ENCODE assay signal across 1 cellular context in genomic region chr10:77377678-77378352, GRCh38.
TF ChIP-seq lines count a peak whose summit lies in the region.

No MANE protein-coding gene starts in this region.

TF ChIP-seq in WTC11, 78 proteins besides CTCF, POLR2A, EP300 and RAD21 (continued from another document):
- TF ChIP-seq PRDM15 (CRISPR knock-in tag; IDR thresholded peaks at IDR 0.05), result no peak
- no peak for TF ChIP-seq OVOL2 (CRISPR knock-in tag; IDR thresholded peaks at IDR 0.05; ENCODE audit: borderline replicate concordance)
- TF ChIP-seq SMAD4 (CRISPR knock-in tag; IDR thresholded peaks at IDR 0.05), result no peak
- no peak for TF ChIP-seq ZNF219 (CRISPR knock-in tag; IDR thresholded peaks at IDR 0.05; ENCODE audit: borderline replicate concordance)
- TF ChIP-seq MYBL2 (CRISPR knock-in tag; IDR thresholded peaks at IDR 0.05), result no peak
- no peak for TF ChIP-seq ARID4B (CRISPR knock-in tag; IDR thresholded peaks at IDR 0.05; ENCODE audit: borderline replicate concordance)
- TF ChIP-seq E2F4 (CRISPR knock-in tag; IDR thresholded peaks at IDR 0.05; ENCODE audit: borderline replicate concordance, low read depth), result no peak
- TF ChIP-seq FOXJ3 (CRISPR knock-in tag; IDR thresholded peaks at IDR 0.05; ENCODE audit: borderline replicate concordance), result no peak
